ENCODE assay signal across 15 cellular contexts in genomic region chrX:110320588-110320987, GRCh38. TPM values are rescaled to one million over a fixed set of nuclear protein-coding genes. Genes with fewer than 3 reads are reported as not detected.
"Had no signal": no experiment of that assay in that cellular context is flagged by ENCODE, and none has a peak within 500 bp of the region (broad histone marks: within the 10 kb centered on the region; RNA-seq: fewer than 3 reads in every experiment).

No MANE protein-coding gene starts in this region.

- H3K4me3 Mint-ChIP-seq: activated CD8-positive, alpha-beta T cell treated with anti-CD3 and anti-CD28 coated beads for 36 hours; neural progenitor cell had no signal

- H3K9ac ChIP-seq: neural progenitor cell had no signal

- H3K27ac Mint-ChIP-seq: activated CD8-positive, alpha-beta T cell treated with anti-CD3 and anti-CD28 coated beads for 36 hours; neural progenitor cell had no signal

- H3K36me3 Mint-ChIP-seq: neural progenitor cell had no signal

- H3K27me3 ChIP-seq: ascending aorta, gastrocnemius medialis, pancreas, tibial artery had no signal

- H3K27me3 Mint-ChIP-seq: activated CD8-positive, alpha-beta T cell treated with anti-CD3 and anti-CD28 coated beads for 36 hours had no signal

- H3K4me1 ChIP-seq: ascending aorta, pancreas, tibial artery had no signal

- H3K36me3 ChIP-seq: ascending aorta, gastrocnemius medialis, heart right ventricle, neural progenitor cell, pancreas, tibial artery, WERI-Rb-1 had no signal

- H3K4me2 ChIP-seq: neural progenitor cell had no signal

- DNase-seq: activated CD4-positive, alpha-beta T cell treated with anti-CD3 and anti-CD28 coated beads for 4 hours; activated CD8-positive, alpha-beta memory T cell treated with anti-CD3 and anti-CD28 coated beads, Interleukin-2, amount 50 U/mL, for 4 hours; activated CD8-positive, alpha-beta T cell treated with anti-CD3 and anti-CD28 coated beads for 36 hours; gastrocnemius medialis; heart right ventricle; kidney; left ventricle myocardium superior; mesenchymal stem cell; pancreas; stimulated activated CD4-positive, alpha-beta T cell treated with anti-CD3 and anti-CD28 coated beads, Interleukin-4, amount 100 ng/mL, for 24 hours; tibial artery; WERI-Rb-1 had no signal

- H3K27ac ChIP-seq: ascending aorta, gastrocnemius medialis, heart right ventricle, neural progenitor cell, pancreas, tibial artery, WERI-Rb-1 had no signal

- H3K4me3 ChIP-seq: ascending aorta, gastrocnemius medialis, heart right ventricle, neural progenitor cell, pancreas, tibial artery had no signal

- H2AFZ ChIP-seq: neural progenitor cell had no signal

- ATAC-seq: activated CD8-positive, alpha-beta T cell treated with anti-CD3 and anti-CD28 coated beads for 36 hours; gastrocnemius medialis; heart right ventricle; left ventricle myocardium superior; pancreas had no signal

- H3K9me3 ChIP-seq: ascending aorta, gastrocnemius medialis, pancreas, tibial artery had no signal

- FAIRE-seq: bronchial epithelial cell, kidney had no signal

- H3K9me3 Mint-ChIP-seq: activated CD8-positive, alpha-beta T cell treated with anti-CD3 and anti-CD28 coated beads for 36 hours; neural progenitor cell had no signal

RNA-seq across cellular contexts. Expression of gene RTL9, which starts 38.1 kb away (rescaled TPM):
- total RNA-seq: activated CD8-positive, alpha-beta T cell treated with anti-CD3 and anti-CD28 coated beads for 36 hours; ascending aorta; bronchial epithelial cell; kidney had no signal
